Comparison of ENCODE assay signal across 19 cellular contexts in the genomic region with DNA sequence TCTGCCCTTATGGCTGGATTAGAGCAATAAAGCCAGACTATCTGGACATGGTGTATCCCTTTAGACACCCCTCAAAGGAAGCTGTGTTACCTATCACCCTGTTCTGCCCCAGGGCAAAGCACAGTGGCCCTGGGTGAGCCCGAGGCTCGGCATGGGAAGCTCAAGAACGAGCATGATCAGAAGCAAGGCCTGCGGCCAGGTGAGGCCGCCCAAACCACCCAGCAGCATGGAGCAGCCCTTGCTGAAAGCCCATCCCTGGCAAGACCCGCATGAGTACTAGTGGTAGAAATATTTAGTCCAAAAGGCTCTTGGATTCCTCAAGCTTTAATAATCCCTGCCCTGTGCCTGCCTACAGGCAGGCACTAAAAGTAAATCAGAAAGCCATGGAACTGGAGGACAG.
A peak's percentile ranks its signal among the peaks of the same experiment; 100 is the strongest.
DNase-seq lines count a peak whose midpoint lies in the region; ATAC-seq, FAIRE-seq and TF ChIP-seq lines count a peak whose summit lies in the region.
"Had no signal": no experiment of that assay in that cellular context is flagged by ENCODE, and none has a peak within 500 bp of the region (broad histone marks: within the 10 kb centered on the region; RNA-seq: fewer than 3 reads in every experiment).

No MANE protein-coding gene starts in this region.

- H4K91ac ChIP-seq in IMR-90 (ENCODE audit: insufficient read depth, low read depth, low read length) = no peak overlapping the region

- BruUV-seq in IMR-90 (replicated peaks; lab: Mats Ljungman, UMichigan) (no TSS peak), HepG2 (replicated peaks; lab: Mats Ljungman, UMichigan) (no TSS peak)

- FAIRE-seq in HepG2 (lab: Jason Lieb, UNC) = no peak
- FAIRE-seq: GM12878, H1 had no signal

- no peak overlapping the region for H3K4me3 ChIP-seq in IMR-90 (ENCODE audit: insufficient read depth, low read depth, low read length)
- no peak overlapping the region for H3K4me3 ChIP-seq in aorta (ENCODE audit: low read length in 2 of 2)
- no peak overlapping the region for H3K4me3 ChIP-seq in HepG2 (replicated peaks in 1 of 3; ENCODE audit: insufficient read depth in 1 of 3, low read depth in 2 of 3, low read length in 3 of 3)
- H3K4me3 ChIP-seq: BLaER1 treated with 17β-estradiol and CSF1 and Interleukin-3, amounts not matched to agents 10 nM and 100 nM; GM12878 had no signal

- no peak for TF ChIP-seq POLR2A in IMR-90 (IDR thresholded peaks at IDR 0.05; ENCODE audit: low read depth, low read length)
- no peak for TF ChIP-seq POLR2A in HepG2 (IDR thresholded peaks at IDR 0.05; ENCODE audit: insufficient read depth in 1 of 2, low read depth in 2 of 2, low read length in 2 of 2)

- no peak overlapping the region for H2BK120ac ChIP-seq in IMR-90 (ENCODE audit: low read depth, low read length)

- no peak overlapping the region for H3K27ac Mint-ChIP-seq in osteocyte (ENCODE audit: unreplicated experiment)
- H3K27ac Mint-ChIP-seq in activated naive CD8-positive, alpha-beta T cell treated with anti-CD3 and anti-CD28 coated beads for 36 hours = no peak overlapping the region
- H3K27ac Mint-ChIP-seq: B cell; CD8-positive, alpha-beta T cell; H9 had no signal

- H2AK9ac ChIP-seq in IMR-90 (replicated peaks; ENCODE audit: low read depth, low read length, poor library complexity) = peak overlapping the region; percentile 30

- H3K14ac ChIP-seq in IMR-90 (replicated peaks; ENCODE audit: low read depth, low read length) = no peak overlapping the region

- H2BK15ac ChIP-seq in IMR-90 (ENCODE audit: low read depth, low read length) = no peak overlapping the region

- H4K8ac ChIP-seq in IMR-90 (ENCODE audit: low read depth in 2 of 2, low read length in 2 of 2) = no peak overlapping the region

- H2AFZ ChIP-seq in IMR-90 (replicated peaks; ENCODE audit: low read length, poor library complexity) = peak overlapping the region; percentile 24
- H2AFZ ChIP-seq in HepG2 (ENCODE audit: low read length) = no peak overlapping the region

- no peak overlapping the region for H3K23ac ChIP-seq in IMR-90 (ENCODE audit: low read depth, low read length)

- peaks cover 11% of the 10 kb centered on the region for H3K27me3 Mint-ChIP-seq in osteocyte (ENCODE audit: unreplicated experiment)
- H3K27me3 Mint-ChIP-seq in activated naive CD8-positive, alpha-beta T cell treated with anti-CD3 and anti-CD28 coated beads for 36 hours = peaks cover 18% of the 10 kb centered on the region

- POLR2A ChIA-PET in IMR-90 (lab: Charles Lee; ENCODE audit: unreplicated experiment) = no interaction called here
- POLR2A ChIA-PET in HepG2 (lab: Yijun Ruan, JAX) = no interaction called here

- no peaks in the 10 kb centered on the region for H3K36me3 ChIP-seq in IMR-90 (ENCODE audit: control insufficient read depth, insufficient read depth, low read length)
- no peaks in the 10 kb centered on the region for H3K36me3 ChIP-seq in aorta (ENCODE audit: control insufficient read depth in 1 of 2, insufficient read depth in 2 of 2, low read length in 1 of 2)
- H3K36me3 ChIP-seq in HepG2 (replicated peaks in 1 of 2; ENCODE audit: control insufficient read depth in 1 of 2, insufficient read depth in 2 of 2, low read length in 2 of 2) = no peaks in the 10 kb centered on the region
- H3K36me3 ChIP-seq: BLaER1 treated with 17β-estradiol and CSF1 and Interleukin-3, amounts not matched to agents 10 nM and 100 nM had no signal

- H3K4me2 ChIP-seq in IMR-90 (ENCODE audit: low read depth, low read length) (no peak overlapping the region), HepG2 (ENCODE audit: low read depth, low read length) (no peak overlapping the region)

- H2AK5ac ChIP-seq in IMR-90 (ENCODE audit: low read depth, low read length) = no peak overlapping the region

- ATAC-seq in IMR-90 (ENCODE audit: low read depth) (no peak), aorta (ENCODE audit: low FRiP score) (peak; percentile 33), HepG2 (no peak)
- ATAC-seq: CD8-positive, alpha-beta T cell; GM12878 had no signal

- H2BK5ac ChIP-seq in IMR-90 (ENCODE audit: low read depth, low read length, poor library complexity, severe bottlenecking) = no peak overlapping the region

- H3K56ac ChIP-seq in IMR-90 (ENCODE audit: extremely low read depth, insufficient read depth, low read length) = no peak overlapping the region

- CTCF ChIA-PET in IMR-90 (lab: Yijun Ruan, JAX) (interaction anchor here (1.2 kb wide), 1 partner anchor 25 kb away, joined by 3 read pairs; no protein-coding TSS in a partner anchor), HepG2 (lab: Yijun Ruan, JAX; ENCODE audit: low intra/inter-chr PET ratio, low total read pairs) (no interaction called here)

- in situ Hi-C loops in IMR-90 (cut with MboI; ENCODE audit: low sequenced_read_pairs) = no loop called here
- in situ Hi-C loops in HepG2 (cut with HindIII; ENCODE audit: extremely low pct_ligation_motif_present, low pct_unique_long_range_greater_than_20kb) = no loop called here

- no peaks in the 10 kb centered on the region for H3K9me1 ChIP-seq in IMR-90 (ENCODE audit: insufficient read depth, low read length)

- H3K27me3 ChIP-seq in IMR-90 (ENCODE audit: control insufficient read depth, insufficient read depth, low read length) = peaks cover 16% of the 10 kb centered on the region
- no peaks in the 10 kb centered on the region for H3K27me3 ChIP-seq in aorta (ENCODE audit: control insufficient read depth in 1 of 2, insufficient read depth in 2 of 2, low read length in 1 of 2)
- H3K27me3 ChIP-seq in HepG2 (ENCODE audit: control insufficient read depth in 1 of 2, insufficient read depth in 2 of 2, low read length in 2 of 2) = peaks cover 0 to 27% of the 10 kb centered on the region in 2 experiments; a peak in 2 of 5 replicates
- H3K27me3 ChIP-seq: BLaER1 treated with 17β-estradiol and CSF1 and Interleukin-3, amounts not matched to agents 10 nM and 100 nM had no signal

- no peak overlapping the region for H3K27ac ChIP-seq in IMR-90 (ENCODE audit: insufficient read depth, low read length)
- H3K27ac ChIP-seq in aorta (ENCODE audit: low read depth in 1 of 2, low read length in 2 of 2) = no peak overlapping the region
- no peak overlapping the region for H3K27ac ChIP-seq in HepG2 (ENCODE audit: extremely low read length, insufficient read depth, low read length)
- H3K27ac ChIP-seq: BLaER1 treated with 17β-estradiol and CSF1 and Interleukin-3, amounts not matched to agents 10 nM and 100 nM had no signal

- DNase-seq in IMR-90 (no peak), ecto neural progenitor cell (ENCODE audit: low spot score) (peak; percentile 46), osteocyte (ENCODE audit: extremely low spot score, unreplicated experiment) (peak; percentile 56), aorta (no peak), HepG2 (ENCODE audit: low spot score) (no peak), NCI-H187 treated with DMSO at 0.1 percent for 48 hours (lab: John Stamatoyannopoulos, UW) (no peak)
- no peak for DNase-seq in activated naive CD8-positive, alpha-beta T cell treated with anti-CD3 and anti-CD28 coated beads for 36 hours
- DNase-seq: 8988T; Calu3; CD8-positive, alpha-beta T cell; DMS 273 treated with DMSO at 0.1 percent for 48 hours; DMS53; DND-41; EL; H9 had no signal

- no peaks in the 10 kb centered on the region for H3K36me3 Mint-ChIP-seq in osteocyte (ENCODE audit: unreplicated experiment)
- no peaks in the 10 kb centered on the region for H3K36me3 Mint-ChIP-seq in activated naive CD8-positive, alpha-beta T cell treated with anti-CD3 and anti-CD28 coated beads for 36 hours
- H3K36me3 Mint-ChIP-seq: CD8-positive, alpha-beta T cell had no signal

- H3K4me1 Mint-ChIP-seq in osteocyte (ENCODE audit: unreplicated experiment) = no peaks in the 10 kb centered on the region
- H3K4me1 Mint-ChIP-seq in activated naive CD8-positive, alpha-beta T cell treated with anti-CD3 and anti-CD28 coated beads for 36 hours = no peaks in the 10 kb centered on the region
- H3K4me1 Mint-ChIP-seq: B cell had no signal

- no peaks in the 10 kb centered on the region for H3K79me2 ChIP-seq in HepG2 (ENCODE audit: insufficient read depth, low read length)

- 40% methylated on average over 2 of the region's 6 CpGs; no CpG with 5 or more reads in 1 of the 2 experiments for WGBS in IMR-90 (ENCODE audit: extremely low coverage in 2 of 2, insufficient read length in 1 of 2), 2 experiments
- 93 to 95% methylated on average over 6 of the region's 6 CpGs for WGBS in aorta, 2 donors
- WGBS in HepG2 (ENCODE audit: low lambda C conversion rate) = 0% methylated on average over 2 of the region's 6 CpGs

- intact Hi-C loops in IMR-90 (cut with micrococcal nuclease) (no loop called here), aorta (cut with DNase I) (no loop called here), HepG2 (cut with micrococcal nuclease; ENCODE audit: unreplicated experiment) (no loop called here)

- no peak overlapping the region for H3K9ac ChIP-seq in IMR-90 (ENCODE audit: low read depth, low read length)
- H3K9ac ChIP-seq in HepG2 (ENCODE audit: insufficient read depth, low read depth, low read length) = no peak overlapping the region
- H3K9ac ChIP-seq: BLaER1 treated with 17β-estradiol and CSF1 and Interleukin-3, amounts not matched to agents 10 nM and 100 nM had no signal

- H3K4me3 Mint-ChIP-seq in osteocyte (ENCODE audit: unreplicated experiment) = no peak overlapping the region
- no peak overlapping the region for H3K4me3 Mint-ChIP-seq in activated naive CD8-positive, alpha-beta T cell treated with anti-CD3 and anti-CD28 coated beads for 36 hours
- H3K4me3 Mint-ChIP-seq: B cell; CD8-positive, alpha-beta T cell; H9 had no signal

- no peak for TF ChIP-seq CTCF in IMR-90 (conservative IDR thresholded peaks at IDR 0.05; ENCODE audit: low read depth, low read length)
- TF ChIP-seq CTCF in osteocyte (IDR thresholded peaks at IDR 0.05) = no peak
- TF ChIP-seq CTCF in HepG2 (CRISPR knock-in tag; IDR thresholded peaks at IDR 0.05) = no peak

- no peaks in the 10 kb centered on the region for H3K79me1 ChIP-seq in IMR-90 (ENCODE audit: low read depth in 1 of 2, low read length in 2 of 2)

- dilution Hi-C loops in IMR-90 (cut with HindIII; ENCODE audit: low sequenced_read_pairs, unreplicated experiment) = no loop called here

- H3K4ac ChIP-seq in IMR-90 (ENCODE audit: low read depth, low read length) = no peak overlapping the region

- no peaks in the 10 kb centered on the region for H3K9me3 Mint-ChIP-seq in osteocyte (ENCODE audit: unreplicated experiment)
- H3K9me3 Mint-ChIP-seq in activated naive CD8-positive, alpha-beta T cell treated with anti-CD3 and anti-CD28 coated beads for 36 hours = no peaks in the 10 kb centered on the region
- H3K9me3 Mint-ChIP-seq: CD8-positive, alpha-beta T cell had no signal

- no peak for TF ChIP-seq EP300 in HepG2 (IDR thresholded peaks at IDR 0.05; ENCODE audit: low read depth in 2 of 2, low read length in 2 of 2)
- TF ChIP-seq EP300 in HepG2 (CRISPR knock-in tag; IDR thresholded peaks at IDR 0.05; ENCODE audit: borderline replicate concordance) = no peak

- no peak overlapping the region for H2BK20ac ChIP-seq in IMR-90 (ENCODE audit: low read depth, low read length)

- no peaks in the 10 kb centered on the region for H4K20me1 ChIP-seq in IMR-90 (ENCODE audit: insufficient read depth, low read length)
- H4K20me1 ChIP-seq in HepG2 (ENCODE audit: insufficient read depth, low read length) = no peaks in the 10 kb centered on the region
- H4K20me1 ChIP-seq: BLaER1 treated with 17β-estradiol and CSF1 and Interleukin-3, amounts not matched to agents 10 nM and 100 nM had no signal

- TF ChIP-seq RAD21 in IMR-90 (IDR thresholded peaks at IDR 0.05; ENCODE audit: low read length) (no peak), HepG2 (CRISPR knock-in tag; IDR thresholded peaks at IDR 0.05) (no peak)

- H3K18ac ChIP-seq in IMR-90 (ENCODE audit: low read depth, low read length) = no peak overlapping the region

- H4K5ac ChIP-seq in IMR-90 (ENCODE audit: low read depth, low read length) = no peak overlapping the region

- no peaks in the 10 kb centered on the region for H3K4me1 ChIP-seq in IMR-90 (ENCODE audit: control insufficient read depth, insufficient read depth, low read length)
- no peaks in the 10 kb centered on the region for H3K4me1 ChIP-seq in aorta (ENCODE audit: control insufficient read depth in 1 of 2, insufficient read depth in 2 of 2, low read length in 2 of 2)
- H3K4me1 ChIP-seq in HepG2 (ENCODE audit: insufficient read depth, low read length) = no peaks in the 10 kb centered on the region

- H3K9me3 ChIP-seq in IMR-90 (ENCODE audit: control insufficient read depth, insufficient read depth, low read length) (0 out of 2 replicates have a peak, but pooled peaks cover 2% of the 10 kb centered on the region), aorta (ENCODE audit: control insufficient read depth, low read length) (no peaks in the 10 kb centered on the region), HepG2 (ENCODE audit: low read length) (no peaks in the 10 kb centered on the region)

Comparison
In these comparisons a context has a peak if more than half of its experiments do, and no peak if none do; other contexts are left out.
1. DNase-seq: peak in ecto neural progenitor cell (single experiment) and osteocyte (single experiment); none in IMR-90 (single experiment), aorta (0 of 2), HepG2 (single experiment), NCI-H187 treated with DMSO at 0.1 percent for 48 hours (single experiment) and activated naive CD8-positive, alpha-beta T cell treated with anti-CD3 and anti-CD28 coated beads for 36 hours (single experiment).